14 cellular contexts compared by ENCODE assay signal in the genomic region with DNA sequence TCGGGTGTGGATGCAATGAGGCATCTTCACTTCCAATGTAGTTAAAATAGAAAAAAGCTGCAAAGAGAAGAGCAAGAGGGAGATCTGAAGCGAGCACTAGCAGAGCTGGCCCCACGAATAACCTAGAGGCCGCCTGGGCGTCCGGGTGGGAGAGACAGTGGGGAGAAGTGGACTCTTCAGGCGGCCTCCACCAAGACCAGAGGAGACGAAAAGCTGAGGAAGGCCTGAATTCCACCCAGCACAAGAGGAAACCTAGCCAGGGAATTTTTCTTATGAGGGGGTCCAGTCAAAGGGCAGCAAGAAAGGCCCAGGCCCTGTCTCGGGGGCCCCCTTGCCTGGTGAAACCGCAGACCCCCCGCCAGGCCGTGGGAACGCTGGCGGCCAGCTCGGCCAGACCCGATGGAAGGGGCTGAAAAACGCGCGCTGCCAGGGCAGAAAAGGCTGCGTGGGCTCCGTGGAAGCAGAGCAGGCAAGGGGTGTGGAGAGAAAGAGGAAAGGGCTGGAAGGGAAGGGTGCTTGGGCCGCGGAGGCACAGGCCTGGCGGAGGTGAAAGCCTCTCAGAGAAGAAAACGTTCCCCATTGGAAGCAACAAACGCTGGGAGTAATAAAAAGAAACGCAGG.
A peak's percentile ranks its signal among the peaks of the same experiment; 100 is the strongest.
DNase-seq lines count a peak whose midpoint lies in the region; TF ChIP-seq lines count a peak whose summit lies in the region.
"Had no signal": no experiment of that assay in that cellular context is flagged by ENCODE, and none has a peak within 500 bp of the region (broad histone marks: within the 10 kb centered on the region; RNA-seq: fewer than 3 reads in every experiment).

No MANE protein-coding gene starts in this region.

- H4K20me1 ChIP-seq in MM.1S (ENCODE audit: insufficient read depth, low read length): no peaks in the 10 kb centered on the region

- H3K36me3 ChIP-seq in ES-I3 (ENCODE audit: insufficient read depth, low read length) (no peaks in the 10 kb centered on the region), ascending aorta (peaks cover 0 to 5% of the 10 kb centered on the region in 2 donors), iPS-18a (ENCODE audit: control insufficient read depth, low read depth, low read length) (no peaks in the 10 kb centered on the region), sigmoid colon (peaks cover 0 to 20% (median 0%) of the 10 kb centered on the region in 4 donors), MM.1S (replicated peaks; ENCODE audit: insufficient read depth, low read length) (no peaks in the 10 kb centered on the region)
- H3K36me3 ChIP-seq: adrenal gland had no signal

- peak overlapping the region; percentile 35 to 39 for H3K27ac ChIP-seq in ascending aorta
- no peak overlapping the region for H3K27ac ChIP-seq in iPS-18a (ENCODE audit: low read length)
- peak overlapping the region in 3 of 4 donors; percentile 56 to 63 (median 58) for H3K27ac ChIP-seq in sigmoid colon
- H3K27ac ChIP-seq in MM.1S (ENCODE audit: low read length): no peak overlapping the region
- H3K27ac ChIP-seq: adrenal gland, gastroesophageal sphincter had no signal

- H3F3A ChIP-seq in MM.1S (ENCODE audit: insufficient read depth, low read length): no peaks in the 10 kb centered on the region

- TF ChIP-seq CTCF in ascending aorta (IDR thresholded peaks at IDR 0.05): no peak
- no peak for TF ChIP-seq CTCF in sigmoid colon (IDR thresholded peaks at IDR 0.05)
- no peak for TF ChIP-seq CTCF in MM.1S (IDR thresholded peaks at IDR 0.05; ENCODE audit: low read length)

- TF ChIP-seq EP300 in sigmoid colon (IDR thresholded peaks at IDR 0.05): no peak

- H2AFZ ChIP-seq in MM.1S (ENCODE audit: low read length): no peak overlapping the region

- no peaks in the 10 kb centered on the region for H3K36me3 Mint-ChIP-seq in activated T-helper 2 cell treated with anti-CD3 and anti-CD28 coated beads, Interferon-gamma antibody, Interleukin-2, Interleukin-4, amounts not matched to agents 10 μg/mL and 5 μg/mL and 100 μg/mL, durations not matched to agents 14 hours and 24 hours and 36 hours (ENCODE audit: low read depth)

- intact Hi-C loops in ascending aorta (cut with DNase I): no loop called here
- intact Hi-C loops in sigmoid colon (cut with DNase I): no loop called here
- intact Hi-C loops in posterior vena cava (cut with DNase I): no loop called here
- intact Hi-C loops in activated T-helper 2 cell treated with anti-CD3 and anti-CD28 coated beads, Interferon-gamma antibody, Interleukin-2, Interleukin-4, amounts not matched to agents 10 μg/mL and 5 μg/mL and 100 μg/mL, durations not matched to agents 14 hours and 24 hours and 36 hours (cut with micrococcal nuclease): no loop called here

- no peaks in the 10 kb centered on the region for H3K9me2 ChIP-seq in MM.1S (replicated peaks; ENCODE audit: insufficient read depth, low read length)

- H3K9me3 Mint-ChIP-seq in activated T-helper 2 cell treated with anti-CD3 and anti-CD28 coated beads, Interferon-gamma antibody, Interleukin-2, Interleukin-4, amounts not matched to agents 10 μg/mL and 5 μg/mL and 100 μg/mL, durations not matched to agents 14 hours and 24 hours and 36 hours: no peaks in the 10 kb centered on the region
- H3K9me3 Mint-ChIP-seq: neural crest cell had no signal

- no peak overlapping the region for H3K4me3 ChIP-seq in ascending aorta
- H3K4me3 ChIP-seq in iPS-18a (ENCODE audit: low read length): peak overlapping the region; percentile 28
- peak overlapping the region in 2 of 4 donors; percentile 11 to 14 for H3K4me3 ChIP-seq in sigmoid colon
- no peak overlapping the region for H3K4me3 ChIP-seq in MM.1S (ENCODE audit: low read length)
- H3K4me3 ChIP-seq: adrenal gland, gastroesophageal sphincter had no signal

- H3K27ac Mint-ChIP-seq in activated T-helper 2 cell treated with anti-CD3 and anti-CD28 coated beads, Interferon-gamma antibody, Interleukin-2, Interleukin-4, amounts not matched to agents 10 μg/mL and 5 μg/mL and 100 μg/mL, durations not matched to agents 14 hours and 24 hours and 36 hours: no peak overlapping the region

- no peaks in the 10 kb centered on the region for H3K27me3 Mint-ChIP-seq in activated T-helper 2 cell treated with anti-CD3 and anti-CD28 coated beads, Interferon-gamma antibody, Interleukin-2, Interleukin-4, amounts not matched to agents 10 μg/mL and 5 μg/mL and 100 μg/mL, durations not matched to agents 14 hours and 24 hours and 36 hours (ENCODE audit: low read depth)

- no peaks in the 10 kb centered on the region for H3K9me3 ChIP-seq in ES-I3 (ENCODE audit: control insufficient read depth, insufficient read depth, low read length)
- H3K9me3 ChIP-seq in ascending aorta: no peaks in the 10 kb centered on the region
- H3K9me3 ChIP-seq in iPS-18a (ENCODE audit: control insufficient read depth, low read depth, low read length): no peaks in the 10 kb centered on the region
- no peaks in the 10 kb centered on the region for H3K9me3 ChIP-seq in sigmoid colon
- no peaks in the 10 kb centered on the region for H3K9me3 ChIP-seq in MM.1S (replicated peaks; ENCODE audit: insufficient read depth, low read length)
- H3K9me3 ChIP-seq: adrenal gland, gastroesophageal sphincter had no signal

- no peak overlapping the region for H3K4me3 Mint-ChIP-seq in activated T-helper 2 cell treated with anti-CD3 and anti-CD28 coated beads, Interferon-gamma antibody, Interleukin-2, Interleukin-4, amounts not matched to agents 10 μg/mL and 5 μg/mL and 100 μg/mL, durations not matched to agents 14 hours and 24 hours and 36 hours (ENCODE audit: low read depth)
- H3K4me3 Mint-ChIP-seq: neural crest cell had no signal

- H3K9ac ChIP-seq in ES-I3 (ENCODE audit: low read depth, low read length) (peak overlapping the region; percentile 33; the same call in 1 of the 2 replicates), iPS-18a (ENCODE audit: low read length) (peak overlapping the region; percentile 14), MM.1S (ENCODE audit: low read length) (no peak overlapping the region)

- H3K79me2 ChIP-seq in MM.1S (ENCODE audit: low read length): no peaks in the 10 kb centered on the region

- 85 to 87% methylated on average over 27 of the region's 27 CpGs for WGBS in sigmoid colon, 2 donors

- no peaks in the 10 kb centered on the region for H3K4me1 Mint-ChIP-seq in activated T-helper 2 cell treated with anti-CD3 and anti-CD28 coated beads, Interferon-gamma antibody, Interleukin-2, Interleukin-4, amounts not matched to agents 10 μg/mL and 5 μg/mL and 100 μg/mL, durations not matched to agents 14 hours and 24 hours and 36 hours (ENCODE audit: low read depth)

- peaks cover 36% of the 10 kb centered on the region for H3K4me1 ChIP-seq in ES-I3 (ENCODE audit: insufficient read depth, low read length)
- peaks cover 0 to 3% of the 10 kb centered on the region in 2 donors for H3K4me1 ChIP-seq in ascending aorta
- peaks cover 39% of the 10 kb centered on the region for H3K4me1 ChIP-seq in iPS-18a (ENCODE audit: control insufficient read depth, low read depth, low read length)
- H3K4me1 ChIP-seq in sigmoid colon: peaks cover 0 to 18% (median 11%) of the 10 kb centered on the region in 4 donors
- no peaks in the 10 kb centered on the region for H3K4me1 ChIP-seq in MM.1S (ENCODE audit: low read length)
- H3K4me1 ChIP-seq: adrenal gland, gastroesophageal sphincter had no signal

- no peak for DNase-seq in ascending aorta (ENCODE audit: low spot score in 2 of 2)
- no peak for DNase-seq in sigmoid colon
- DNase-seq in posterior vena cava (ENCODE audit: low spot score): no peak
- no peak for DNase-seq in activated T-helper 2 cell treated with anti-CD3 and anti-CD28 coated beads, Interferon-gamma antibody, Interleukin-2, Interleukin-4, amounts not matched to agents 10 μg/mL and 5 μg/mL and 100 μg/mL, durations not matched to agents 14 hours and 24 hours and 36 hours (ENCODE audit: low spot score)
- no peak for DNase-seq in MM.1S
- no peak for DNase-seq in cerebellar nuclear complex (lab: John Stamatoyannopoulos, UW)
- DNase-seq: activated CD8-positive, alpha-beta memory T cell treated with anti-CD3 and anti-CD28 coated beads, Interleukin-2, amount 50 U/mL, for 4 hours; adrenal gland; DMS53; NCI-H2171 treated with DMSO at 0.1 percent for 48 hours had no signal

- no peak for TF ChIP-seq POLR2A in sigmoid colon (IDR thresholded peaks at IDR 0.05)

- H3K4me2 ChIP-seq in MM.1S (ENCODE audit: low read depth, low read length): no peak overlapping the region

- H3K27me3 ChIP-seq in ascending aorta (no peaks in the 10 kb centered on the region), iPS-18a (ENCODE audit: control insufficient read depth, insufficient read depth, low read length) (no peaks in the 10 kb centered on the region), sigmoid colon (no peaks in the 10 kb centered on the region), MM.1S (replicated peaks; ENCODE audit: insufficient read depth, low read length) (no peaks in the 10 kb centered on the region)
- H3K27me3 ChIP-seq: adrenal gland, gastroesophageal sphincter had no signal

Comparison
In these comparisons a context has a peak if more than half of its experiments do, and no peak if none do; other contexts are left out.
1. H3K27ac ChIP-seq: peak in ascending aorta (2 of 2) and sigmoid colon (3 of 4); none in iPS-18a (single experiment) and MM.1S (single experiment).